In genomic region chr2:227518278-227518865, GRCh38 we compare ENCODE assay signal across 8 cellular contexts. TPM values are rescaled to one million over a fixed set of nuclear protein-coding genes. Genes with fewer than 3 reads are reported as not detected.
DNase-seq lines count a peak whose midpoint lies in the region; ATAC-seq and TF ChIP-seq lines count a peak whose summit lies in the region.
"Not testable (repeated sequence)": the region's sequence is repeated elsewhere in the genome, so short reads cannot be mapped to it uniquely, and the experiment has no call there.

No MANE protein-coding gene starts in this region.

- not testable (repeated sequence) for H3K9me2 ChIP-seq in SK-N-SH; hepatocyte (replicated peaks; ENCODE audit: insufficient read depth)

- H4K91ac ChIP-seq in IMR-90 (ENCODE audit: insufficient read depth, low read depth, low read length), result not testable (repeated sequence)

- H3K18ac ChIP-seq in IMR-90 (ENCODE audit: low read depth, low read length), result not testable (repeated sequence)

- H3K56ac ChIP-seq in IMR-90 (ENCODE audit: extremely low read depth, insufficient read depth, low read length), result not testable (repeated sequence)

- not testable (repeated sequence) for H3K4ac ChIP-seq in IMR-90 (ENCODE audit: low read depth, low read length)

- H3F3A ChIP-seq in SK-N-SH (replicated peaks; ENCODE audit: insufficient read depth), result peaks cover 11% of the 10 kb centered on the region

- H3K79me1 ChIP-seq in IMR-90 (ENCODE audit: low read depth in 1 of 2, low read length in 2 of 2), result peaks cover 21 to 62% of the 10 kb centered on the region in 2 experiments; a peak in 3 of 4 replicates

- peaks cover 12% of the 10 kb centered on the region for H3K4me1 Mint-ChIP-seq in MCF 10A (ENCODE audit: insufficient read depth, unreplicated experiment)

- H3K27me3 Mint-ChIP-seq in MCF 10A (ENCODE audit: insufficient read depth, unreplicated experiment), result not testable (repeated sequence)

- H3K4me2 ChIP-seq in IMR-90 (ENCODE audit: low read depth, low read length), result peak overlapping the region; percentile 52
- peak overlapping the region; percentile 28 for H3K4me2 ChIP-seq in SK-N-SH
- peak overlapping the region; percentile 40 for H3K4me2 ChIP-seq in fibroblast of lung (ENCODE audit: extremely low read depth, insufficient read depth, low read length)
- not testable (repeated sequence) for H3K4me2 ChIP-seq in hepatocyte

- H2AK9ac ChIP-seq in IMR-90 (replicated peaks; ENCODE audit: low read depth, low read length, poor library complexity), result not testable (repeated sequence)

- not testable (repeated sequence) for H4K5ac ChIP-seq in IMR-90 (ENCODE audit: low read depth, low read length)

- peaks cover 11% of the 10 kb centered on the region for H3K9me1 ChIP-seq in IMR-90 (ENCODE audit: insufficient read depth, low read length)

- H3K4me1 ChIP-seq in IMR-90 (ENCODE audit: control insufficient read depth, insufficient read depth, low read length) (peaks cover 21% of the 10 kb centered on the region), SK-N-SH (ENCODE audit: control insufficient read depth in 1 of 2, insufficient read depth in 2 of 2, low read depth in 1 of 2, low read length in 1 of 2) (peaks cover 1 to 16% of the 10 kb centered on the region in 2 experiments)
- not testable (repeated sequence) for H3K4me1 ChIP-seq in fibroblast of lung (ENCODE audit: control insufficient read depth, extremely low read depth, insufficient read depth, low read length); hepatocyte (ENCODE audit: insufficient read depth)

- H3K14ac ChIP-seq in IMR-90 (replicated peaks; ENCODE audit: low read depth, low read length), result 0 out of 2 replicates have a peak overlapping the region, but pooled peaks have one; percentile 58

- intact Hi-C loops in IMR-90 (cut with micrococcal nuclease); MCF 10A (cut with micrococcal nuclease): not testable (repeated sequence)

- not testable (repeated sequence) for H3K23ac ChIP-seq in IMR-90 (ENCODE audit: low read depth, low read length)

- not testable (repeated sequence) for H3K9ac ChIP-seq in IMR-90 (ENCODE audit: low read depth, low read length); SK-N-SH; fibroblast of lung (ENCODE audit: insufficient read depth, low read length)

- CTCF ChIA-PET in IMR-90 (lab: Yijun Ruan, JAX), result interaction anchor here (0.7 kb wide), 1 partner anchor 13 kb away, joined by 3 read pairs; no protein-coding TSS in a partner anchor
- CTCF ChIA-PET in SK-N-SH (lab: Yijun Ruan, JAX); MCF 10A (lab: Yijun Ruan, JAX): not testable (repeated sequence)

- not testable (repeated sequence) for H3K27me3 ChIP-seq in GM06990 (replicated peaks; ENCODE audit: control insufficient read depth, insufficient read depth, low read length); IMR-90 (ENCODE audit: control insufficient read depth, insufficient read depth, low read length); SK-N-SH (ENCODE audit: insufficient read depth); fibroblast of lung (ENCODE audit: control insufficient read depth, insufficient read depth, low read length); hepatocyte

- H3K27ac Mint-ChIP-seq in MCF 10A (ENCODE audit: low read depth, unreplicated experiment), result not testable (repeated sequence)

- H2BK15ac ChIP-seq in IMR-90 (ENCODE audit: low read depth, low read length), result not testable (repeated sequence)

- peak overlapping the region; percentile 82 for H2BK5ac ChIP-seq in IMR-90 (ENCODE audit: low read depth, low read length, poor library complexity, severe bottlenecking)

- not testable (repeated sequence) for H3K4me3 ChIP-seq in GM06990 (replicated peaks; ENCODE audit: low read depth, low read length); IMR-90 (ENCODE audit: insufficient read depth, low read depth, low read length); SK-N-SH (ENCODE audit: low read depth in 2 of 2, low read length in 1 of 2); fibroblast of lung (replicated peaks in 1 of 4; ENCODE audit: control extremely low read depth in 1 of 4, insufficient read depth in 1 of 4, low read depth in 3 of 4, low read length in 4 of 4); hepatocyte

- DNase-seq in A172 (ENCODE audit: low spot score) (peak; percentile 2), GM06990 (ENCODE audit: extremely low read depth, insufficient read length) (peak; percentile 24), IMR-90 (peak; percentile 78), MCF 10A (ENCODE audit: unreplicated experiment) (peak; percentile 45), fibroblast of lung (ENCODE audit: low read depth in 2 of 2) (peak; percentile 71 to 79), renal cortical epithelial cell (ENCODE audit: low read depth) (peak; percentile 51)
- DNase-seq in SK-N-SH; hepatocyte (ENCODE audit: low spot score): not testable (repeated sequence)

- H3K4me3 Mint-ChIP-seq in MCF 10A (ENCODE audit: unreplicated experiment), result not testable (repeated sequence)

- not testable (repeated sequence) for TF ChIP-seq POLR2A in IMR-90 (IDR thresholded peaks at IDR 0.05; ENCODE audit: low read depth, low read length)

- H3K9me3 ChIP-seq in IMR-90 (ENCODE audit: control insufficient read depth, insufficient read depth, low read length); SK-N-SH; fibroblast of lung (ENCODE audit: control insufficient read depth, insufficient read depth, low read depth, low read length); hepatocyte (ENCODE audit: low read depth): not testable (repeated sequence)

- dilution Hi-C loops in IMR-90 (cut with HindIII; ENCODE audit: low sequenced_read_pairs, unreplicated experiment), result not testable (repeated sequence)

- in situ Hi-C loops in IMR-90 (cut with MboI; ENCODE audit: low sequenced_read_pairs), result loop anchor here (5.0 kb wide), 1 partner anchor 36 kb away; no protein-coding TSS in a partner anchor

- not testable (repeated sequence) for H2BK120ac ChIP-seq in IMR-90 (ENCODE audit: low read depth, low read length)

- TF ChIP-seq CTCF in GM06990 (IDR thresholded peaks at IDR 0.05; ENCODE audit: insufficient read depth, low read length, poor library complexity, severe bottlenecking); IMR-90 (conservative IDR thresholded peaks at IDR 0.05; ENCODE audit: low read depth, low read length); SK-N-SH (IDR thresholded peaks at IDR 0.05); MCF 10A (IDR thresholded peaks at IDR 0.05; ENCODE audit: unreplicated experiment); fibroblast of lung (conservative IDR thresholded peaks at IDR 0.05 in 1 of 2, IDR thresholded peaks at IDR 0.05 in 1 of 2; ENCODE audit: low read depth in 1 of 2, low read length in 2 of 2); hepatocyte (IDR thresholded peaks at IDR 0.05; ENCODE audit: poor library complexity): not testable (repeated sequence)

- H2AFZ ChIP-seq in IMR-90 (replicated peaks; ENCODE audit: low read length, poor library complexity); SK-N-SH (ENCODE audit: low read depth); fibroblast of lung (ENCODE audit: low read length); hepatocyte: not testable (repeated sequence)

- H3K27ac ChIP-seq in IMR-90 (ENCODE audit: insufficient read depth, low read length) (peak overlapping the region; percentile 7; the same call in 1 of the 2 replicates), SK-N-SH (ENCODE audit: low read depth in 2 of 2, low read length in 1 of 2) (peak overlapping the region in 1 of 2 experiments; percentile 42; a peak in 2 of 4 replicates), hepatocyte (peak overlapping the region; percentile 2)
- H3K27ac ChIP-seq in fibroblast of lung (ENCODE audit: insufficient read depth, low read length), result not testable (repeated sequence)

- not testable (repeated sequence) for TF ChIP-seq RAD21 in IMR-90 (IDR thresholded peaks at IDR 0.05; ENCODE audit: low read length); SK-N-SH (IDR thresholded peaks at IDR 0.05; ENCODE audit: low read length)

- POLR2A ChIA-PET in IMR-90 (lab: Charles Lee; ENCODE audit: unreplicated experiment); SK-N-SH (lab: Yijun Ruan, JAX); MCF 10A (lab: Yijun Ruan, JAX): not testable (repeated sequence)

- no CpG with 5 or more reads among the region's 7 CpGs for WGBS in IMR-90 (ENCODE audit: extremely low coverage in 2 of 2, insufficient read length in 1 of 2), 2 experiments
- 36% methylated on average over 7 of the region's 7 CpGs for WGBS in SK-N-SH (ENCODE audit: low lambda C conversion rate)
- WGBS in hepatocyte (ENCODE audit: low lambda C conversion rate, missing lambda C conversion rate), result 72% methylated on average over 7 of the region's 7 CpGs

- not testable (repeated sequence) for H3K9me3 Mint-ChIP-seq in MCF 10A (ENCODE audit: unreplicated experiment)

- H2BK20ac ChIP-seq in IMR-90 (ENCODE audit: low read depth, low read length), result not testable (repeated sequence)

- not testable (repeated sequence) for H4K8ac ChIP-seq in IMR-90 (ENCODE audit: low read depth in 2 of 2, low read length in 2 of 2)

- not testable (repeated sequence) for BruUV-seq in IMR-90 (replicated peaks; lab: Mats Ljungman, UMichigan); MCF 10A (replicated peaks; lab: Mats Ljungman, UMichigan)

- TF ChIP-seq EP300 in SK-N-SH (IDR thresholded peaks at IDR 0.05; ENCODE audit: borderline replicate concordance in 1 of 2, low read depth in 1 of 2, low read length in 1 of 2), result not testable (repeated sequence)

- H3K36me3 Mint-ChIP-seq in MCF 10A (ENCODE audit: insufficient read depth, unreplicated experiment), result peaks cover 21% of the 10 kb centered on the region

- H3K79me2 ChIP-seq in SK-N-SH (ENCODE audit: insufficient read depth) (peaks cover 100% of the 10 kb centered on the region), fibroblast of lung (ENCODE audit: control insufficient read depth, insufficient read depth, low read length) (peaks cover 73% of the 10 kb centered on the region), hepatocyte (peaks cover 100% of the 10 kb centered on the region)

- peak; percentile 61 for ATAC-seq in IMR-90 (ENCODE audit: low read depth)

- H4K20me1 ChIP-seq in IMR-90 (ENCODE audit: insufficient read depth, low read length) (peaks cover 55% of the 10 kb centered on the region), SK-N-SH (ENCODE audit: insufficient read depth) (peaks cover 89% of the 10 kb centered on the region), hepatocyte (ENCODE audit: insufficient read depth, poor library complexity, severe bottlenecking) (peaks cover 83% of the 10 kb centered on the region)
- not testable (repeated sequence) for H4K20me1 ChIP-seq in fibroblast of lung (ENCODE audit: control insufficient read depth, extremely low read depth, insufficient read depth, low read length)

- not testable (repeated sequence) for H2AK5ac ChIP-seq in IMR-90 (ENCODE audit: low read depth, low read length)

- H3K36me3 ChIP-seq in GM06990 (ENCODE audit: control insufficient read depth, insufficient read depth, low read length); IMR-90 (ENCODE audit: control insufficient read depth, insufficient read depth, low read length); fibroblast of lung (ENCODE audit: control insufficient read depth, insufficient read depth, low read length); hepatocyte (replicated peaks; ENCODE audit: insufficient read depth, low read depth): not testable (repeated sequence)
- peaks cover 11 to 26% of the 10 kb centered on the region in 2 experiments for H3K36me3 ChIP-seq in SK-N-SH (replicated peaks in 1 of 2; ENCODE audit: control insufficient read depth in 1 of 2, insufficient read depth in 2 of 2, low read length in 1 of 2)

RNA-seq across cellular contexts. Expression of gene AGFG1, which starts 46.4 kb away (rescaled TPM):
- total RNA-seq in A172 (2014; rRNA removed; shearing (Covaris generic)), result 47.0 and 69.9 TPM in 2 replicates
- total RNA-seq in IMR-90 (2012; rRNA removed) (93.6 and 126 TPM in 2 replicates), MCF 10A (2022) (74.2 and 86.1 TPM in 2 replicates), fibroblast of lung (31.1 and 40.0 TPM in 2 replicates), hepatocyte (86.4 and 91.6 TPM in 2 replicates), renal cortical epithelial cell (81.1 and 126 TPM in 2 replicates)
- polyA plus RNA-seq in IMR-90 (2012; rRNA removed) (58.1 and 58.4 TPM in 2 replicates), SK-N-SH (2012; rRNA removed) (42.3 and 62.7 TPM in 2 replicates), fibroblast of lung (113 and 128 TPM in 2 replicates), hepatocyte (54.4 and 62.4 TPM in 2 replicates)
- polyA plus RNA-seq in IMR-90 (2012; cell fraction: cytosol; rRNA removed), result 32.7 and 34.9 TPM in 2 replicates
- 42.7 and 106 TPM in 2 replicates for polyA plus RNA-seq in IMR-90 (2012; cell fraction: nucleus; rRNA removed; ENCODE audit: low replicate concordance)
- 41.6 and 49.2 TPM in 2 replicates for polyA plus RNA-seq in SK-N-SH (2012; cell fraction: cytosol; rRNA removed)
- polyA plus RNA-seq in SK-N-SH (2012; cell fraction: nucleus; rRNA removed), result 30.2 and 65.2 TPM in 2 replicates
- 50.6 and 56.6 TPM in 2 replicates for polyA plus RNA-seq in fibroblast of lung (2012)
- polyA minus RNA-seq in fibroblast of lung (ENCODE audit: low replicate concordance), result 167 and 206 TPM in 2 replicates
